Comparison of ENCODE assay signal across 8 cellular contexts in the genomic region with DNA sequence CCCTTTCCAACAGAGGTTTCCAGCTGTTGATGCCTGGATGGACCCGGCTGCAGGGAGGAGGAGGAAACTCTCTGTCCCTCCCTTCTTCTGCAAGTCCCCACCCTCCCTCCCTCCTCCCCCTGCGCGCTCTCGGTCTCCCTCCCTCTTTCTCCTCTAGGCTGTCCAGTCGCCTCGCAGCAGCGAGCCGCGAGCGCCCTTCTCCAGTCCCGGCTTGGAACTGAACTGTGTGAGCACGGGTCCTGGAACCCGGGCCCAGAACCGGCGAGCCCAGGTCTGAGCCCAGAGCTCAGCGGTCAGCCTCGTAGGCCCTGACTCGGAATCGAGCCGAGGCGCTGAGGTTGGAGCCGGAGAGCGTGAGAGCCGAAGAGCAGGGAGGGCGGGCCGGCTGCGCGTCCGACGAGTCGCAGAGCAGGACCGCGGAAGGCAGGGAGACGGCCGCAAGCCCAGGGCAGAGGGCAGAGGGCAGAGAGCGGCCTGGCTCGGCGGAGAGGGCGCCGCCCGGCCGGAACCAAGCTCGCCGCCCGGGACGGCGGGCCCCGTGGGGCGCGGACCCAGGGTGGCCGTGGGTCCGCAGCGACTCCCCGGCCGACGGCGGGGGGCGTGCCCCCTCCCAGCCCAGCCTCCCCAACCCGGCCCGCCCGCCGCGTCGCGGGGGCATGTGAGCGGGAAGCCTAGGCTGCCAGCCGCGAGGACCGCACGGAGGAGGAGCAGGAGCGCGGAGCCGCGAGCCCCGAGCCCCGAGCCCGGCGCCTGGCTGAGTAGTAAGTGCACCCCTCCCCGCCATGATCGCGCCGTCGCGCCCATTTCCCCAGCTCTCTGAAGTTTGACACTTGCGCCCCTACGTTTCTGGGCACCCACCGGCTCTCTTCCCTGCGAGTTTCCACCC. TPM values are rescaled to one million over a fixed set of nuclear protein-coding genes. Genes with fewer than 3 reads are reported as not detected.
DNase-seq lines count a peak whose midpoint lies in the region; ATAC-seq lines count a peak whose summit lies in the region.

SOX13 (plus strand) TSS at position 165 of the 886 bp plus-strand sequence. CDS start 39,801 bp downstream, outside the sequence.

- POLR2A ChIA-PET in activated CD4-positive, alpha-beta memory T cell treated with anti-CD3 and anti-CD28 coated beads, Interleukin-2, amount 10 ng/mL, durations not matched to agents 7 days and 5 days (lab: Charles Lee), result interaction anchor here (0.6 kb wide), 1 partner anchor 11 kb away, joined by 3 read pairs; no protein-coding TSS in a partner anchor

- peaks cover 66% of the 10 kb centered on the region for H3K27me3 Mint-ChIP-seq in activated T-cell treated with anti-CD3 and anti-CD28 coated beads, Interleukin-2, amount 50 U/mL, for 4 hours (ENCODE audit: low read depth)
- peaks cover 78% of the 10 kb centered on the region for H3K27me3 Mint-ChIP-seq in activated CD4-positive, alpha-beta memory T cell treated with anti-CD3 and anti-CD28 coated beads, Interleukin-2, amount 10 ng/mL, durations not matched to agents 7 days and 5 days

- H3K9me3 Mint-ChIP-seq in activated T-cell treated with anti-CD3 and anti-CD28 coated beads, Interleukin-2, amount 50 U/mL, for 4 hours, result peaks cover 2% of the 10 kb centered on the region
- H3K9me3 Mint-ChIP-seq in activated CD4-positive, alpha-beta memory T cell treated with anti-CD3 and anti-CD28 coated beads, Interleukin-2, amount 10 ng/mL, durations not matched to agents 7 days and 5 days, result no peaks in the 10 kb centered on the region

- DNase-seq in activated T-cell treated with anti-CD3 and anti-CD28 coated beads, Interleukin-2, amount 50 U/mL, for 4 hours, result no peak
- DNase-seq in activated T-cell treated with anti-CD3 and anti-CD28 coated beads for 4 hours (no peak), NCI-H2171 treated with DMSO at 0.1 percent for 48 hours (lab: John Stamatoyannopoulos, UW) (peak; percentile 47), mesenteric fat pad (ENCODE audit: low spot score) (peak; percentile 94), substantia nigra (lab: John Stamatoyannopoulos, UW) (peak in 47 of 49 donors; percentile 40 to 93 (median 83))
- DNase-seq in activated CD4-positive, alpha-beta memory T cell treated with anti-CD3 and anti-CD28 coated beads, Interleukin-2, amount 10 ng/mL, durations not matched to agents 7 days and 5 days, result peak; percentile 41

- CTCF ChIA-PET in activated CD4-positive, alpha-beta memory T cell treated with anti-CD3 and anti-CD28 coated beads, Interleukin-2, amount 10 ng/mL, durations not matched to agents 7 days and 5 days (lab: Charles Lee), result no interaction called here

- H3K36me3 Mint-ChIP-seq in activated T-cell treated with anti-CD3 and anti-CD28 coated beads, Interleukin-2, amount 50 U/mL, for 4 hours (ENCODE audit: insufficient read depth), result no peaks in the 10 kb centered on the region
- H3K36me3 Mint-ChIP-seq in activated CD4-positive, alpha-beta memory T cell treated with anti-CD3 and anti-CD28 coated beads, Interleukin-2, amount 10 ng/mL, durations not matched to agents 7 days and 5 days (ENCODE audit: low read depth), result no peaks in the 10 kb centered on the region

- H3K4me1 Mint-ChIP-seq in activated T-cell treated with anti-CD3 and anti-CD28 coated beads, Interleukin-2, amount 50 U/mL, for 4 hours (ENCODE audit: low read depth), result peaks cover 20% of the 10 kb centered on the region
- peaks cover 27% of the 10 kb centered on the region for H3K4me1 Mint-ChIP-seq in activated CD4-positive, alpha-beta memory T cell treated with anti-CD3 and anti-CD28 coated beads, Interleukin-2, amount 10 ng/mL, durations not matched to agents 7 days and 5 days

- H3K27ac ChIP-seq in substantia nigra (ENCODE audit: low read depth, low read length, poor library complexity, severe bottlenecking), result peak within 1 kb of the TSS; percentile 90

- peak; percentile 64 to 66 for ATAC-seq in activated T-cell treated with anti-CD3 and anti-CD28 coated beads, Interleukin-2, amount 50 U/mL, for 4 hours
- ATAC-seq in esophagus mucosa (peak; percentile 81), GM19035 (IDR thresholded peaks at IDR 0.05; ENCODE audit: unreplicated experiment) (no peak)

- peak within 1 kb of the TSS; percentile 85 for H3K4me3 Mint-ChIP-seq in activated T-cell treated with anti-CD3 and anti-CD28 coated beads, Interleukin-2, amount 50 U/mL, for 4 hours
- peak within 1 kb of the TSS; percentile 77 for H3K4me3 Mint-ChIP-seq in activated CD4-positive, alpha-beta memory T cell treated with anti-CD3 and anti-CD28 coated beads, Interleukin-2, amount 10 ng/mL, durations not matched to agents 7 days and 5 days

- H3K27ac Mint-ChIP-seq in activated CD4-positive, alpha-beta memory T cell treated with anti-CD3 and anti-CD28 coated beads, Interleukin-2, amount 10 ng/mL, durations not matched to agents 7 days and 5 days, result no peak within 1 kb of the TSS

RNA-seq across cellular contexts. Expression of gene SOX13, which starts in this region (rescaled TPM):
- total RNA-seq in activated T-cell treated with anti-CD3 and anti-CD28 coated beads, Interleukin-2, amount 50 U/mL, for 4 hours, result 1 to 10 TPM in 2 of 3 donors, under 1 TPM in 1; 0.33 to 1.4 (median 1.0) TPM
- 1 to 10 TPM; 7.4 to 7.8 TPM for total RNA-seq in activated CD4-positive, alpha-beta memory T cell treated with anti-CD3 and anti-CD28 coated beads, Interleukin-2, amount 10 ng/mL, durations not matched to agents 7 days and 5 days
- total RNA-seq in esophagus mucosa, result 10.4 TPM
- 33.1 TPM for total RNA-seq in mesenteric fat pad

Comparison
In these comparisons a context has a peak if more than half of its experiments do, and no peak if none do; other contexts are left out.
1. DNase-seq: peak in NCI-H2171 treated with DMSO at 0.1 percent for 48 hours (single experiment), activated CD4-positive, alpha-beta memory T cell treated with anti-CD3 and anti-CD28 coated beads, Interleukin-2, amount 10 ng/mL, durations not matched to agents 7 days and 5 days (single experiment), mesenteric fat pad (single experiment) and substantia nigra (47 of 49); none in activated T-cell treated with anti-CD3 and anti-CD28 coated beads, Interleukin-2, amount 50 U/mL, for 4 hours (single experiment) and activated T-cell treated with anti-CD3 and anti-CD28 coated beads for 4 hours (single experiment).